Comparison of ENCODE assay signal across 17 cellular contexts in genomic region chr3:186996356-186996755, GRCh38.
DNase-seq lines count a peak whose midpoint lies in the region; ATAC-seq, FAIRE-seq and TF ChIP-seq lines count a peak whose summit lies in the region.
"Had no signal": no experiment of that assay in that cellular context is flagged by ENCODE, and none has a peak within 500 bp of the region (broad histone marks: within the 10 kb centered on the region; RNA-seq: fewer than 3 reads in every experiment).

No MANE protein-coding gene starts in this region.

- no peak overlapping the region for H2BK5ac ChIP-seq in mesendoderm (ENCODE audit: low read length)

- peaks cover 3% of the 10 kb centered on the region for H3K79me2 ChIP-seq in mesendoderm (ENCODE audit: control insufficient read depth, insufficient read depth, low read length)
- H3K79me2 ChIP-seq: hepatocyte had no signal

- DNase-seq in NCI-H146 (lab: John Stamatoyannopoulos, UW) (peak; percentile 43), NCI-H146 treated with DMSO at 0.1 percent for 48 hours (lab: John Stamatoyannopoulos, UW; ENCODE audit: unreplicated experiment) (no peak), T-cell (no peak), spleen (no peak), amniotic stem cell (lab: John Stamatoyannopoulos, UW) (no peak), mesendoderm (no peak), frontal cortex (ENCODE audit: low spot score in 2 of 2) (no peak)
- DNase-seq: activated CD4-positive, alpha-beta T cell treated with anti-CD3 and anti-CD28 coated beads for 4 hours; COR-L47; NCI-H748 treated with DMSO at 0.1 percent for 48 hours; SW 1271 had no signal

- peak overlapping the region; percentile 64 to 76 for H3K27ac Mint-ChIP-seq in T-cell
- H3K27ac Mint-ChIP-seq: type B pancreatic cell had no signal

- no peak overlapping the region for H3K9ac ChIP-seq in mesendoderm (ENCODE audit: low read length)

- TF ChIP-seq POLR2A in spleen (IDR thresholded peaks at IDR 0.05): peak in 2 of 3 donors; percentile 54 to 66

- no peaks in the 10 kb centered on the region for H3K27me3 ChIP-seq in spleen (replicated peaks in 1 of 7)
- H3K27me3 ChIP-seq in mesendoderm (ENCODE audit: insufficient read depth, low read length, poor library complexity): no peaks in the 10 kb centered on the region
- H3K27me3 ChIP-seq: hepatocyte had no signal

- no peak overlapping the region for H2BK15ac ChIP-seq in mesendoderm (replicated peaks; ENCODE audit: low read depth)

- no peak overlapping the region for H2BK120ac ChIP-seq in mesendoderm (ENCODE audit: low read depth, low read length)

- H4K5ac ChIP-seq in mesendoderm (ENCODE audit: low read length): no peak overlapping the region

- peaks cover 35 to 67% (median 58%) of the 10 kb centered on the region in 3 donors for H3K4me1 Mint-ChIP-seq in T-cell

- POLR2A ChIA-PET in T-cell (lab: Charles Lee): interaction anchor here in 1 of 2 donors (1.0 kb wide), 1 partner anchor 31 kb away, joined by 3 read pairs; no protein-coding TSS in a partner anchor

- peak overlapping the region in 7 of 8 donors; percentile 8 to 63 (median 24) for H3K4me3 ChIP-seq in spleen
- no peak overlapping the region for H3K4me3 ChIP-seq in mesendoderm (ENCODE audit: low read length)
- H3K4me3 ChIP-seq: hepatocyte had no signal

- no peak overlapping the region for H3K4ac ChIP-seq in mesendoderm (ENCODE audit: low read depth, low read length)

- WGBS in spleen, 5 donors: 66 to 79% (median 72%) methylated on average over 6 of the region's 6 CpGs
- WGBS in mesendoderm (ENCODE audit: extremely low coverage, insufficient coverage, low lambda C conversion rate): no CpG with 5 or more reads among the region's 6 CpGs

- no peak overlapping the region for H2AK5ac ChIP-seq in mesendoderm (ENCODE audit: low read length)

- H3K18ac ChIP-seq in mesendoderm (ENCODE audit: low read length): no peak overlapping the region

- intact Hi-C loops in spleen (cut with DNase I; ENCODE audit: low total_unique reads): no loop called here

- no peak for FAIRE-seq in frontal cortex (lab: Jason Lieb, UNC)
- FAIRE-seq: A204.1, bronchial epithelial cell had no signal

- no peaks in the 10 kb centered on the region for H3K27me3 Mint-ChIP-seq in T-cell
- H3K27me3 Mint-ChIP-seq: type B pancreatic cell had no signal

- H3K36me3 ChIP-seq in spleen: peaks cover 0 to 28% (median 0%) of the 10 kb centered on the region in 6 donors
- H3K36me3 ChIP-seq in mesendoderm (ENCODE audit: control insufficient read depth, insufficient read depth, low read length): no peaks in the 10 kb centered on the region

- peaks cover 15 to 100% (median 78%) of the 10 kb centered on the region in 6 donors for H3K4me1 ChIP-seq in spleen
- no peaks in the 10 kb centered on the region for H3K4me1 ChIP-seq in mesendoderm (ENCODE audit: control insufficient read depth, low read depth, low read length)

- no peaks in the 10 kb centered on the region for H3K9me3 ChIP-seq in spleen

- H3K36me3 Mint-ChIP-seq in T-cell: peaks cover 43% of the 10 kb centered on the region

- ATAC-seq in HG02763 (IDR thresholded peaks at IDR 0.05; ENCODE audit: unreplicated experiment) (peak; percentile 30), T-cell (replicated peaks in 1 of 4) (no peak)

- H4K8ac ChIP-seq in mesendoderm (ENCODE audit: low read depth, low read length): no peak overlapping the region

- no peak overlapping the region for H3K23ac ChIP-seq in mesendoderm (ENCODE audit: low read length)

- peak overlapping the region in 1 of 3 donors; percentile 18 for H3K4me3 Mint-ChIP-seq in T-cell
- H3K4me3 Mint-ChIP-seq: type B pancreatic cell had no signal

- H3K27ac ChIP-seq in spleen: peak overlapping the region; percentile 40 to 91 (median 84)
- H3K27ac ChIP-seq in mesendoderm (ENCODE audit: low read depth, low read length): no peak overlapping the region
- H3K27ac ChIP-seq: epithelial cell of prostate, hepatocyte had no signal

- no peak overlapping the region for H3K56ac ChIP-seq in mesendoderm (ENCODE audit: low read length)

- no peaks in the 10 kb centered on the region for H3K9me3 Mint-ChIP-seq in T-cell
- H3K9me3 Mint-ChIP-seq: type B pancreatic cell had no signal

- no peak overlapping the region for H3K4me2 ChIP-seq in mesendoderm (ENCODE audit: low read length)
- H3K4me2 ChIP-seq: hepatocyte had no signal

- CTCF ChIA-PET in T-cell (lab: Charles Lee): interaction anchor here in 1 of 2 donors (0.6 to 1.0 kb wide), 2 partner anchors 70 to 105 kb away, joined by 3 to 4 read pairs; no protein-coding TSS in a partner anchor

- TF ChIP-seq CTCF in spleen (IDR thresholded peaks at IDR 0.05 in 8 of 11, conservative IDR thresholded peaks at IDR 0.05 in 3 of 11): no peak

- H3K79me1 ChIP-seq in mesendoderm (ENCODE audit: low read length): peaks cover 12% of the 10 kb centered on the region
